Comparison of ENCODE assay signal across 2 cellular contexts in the genomic region with DNA sequence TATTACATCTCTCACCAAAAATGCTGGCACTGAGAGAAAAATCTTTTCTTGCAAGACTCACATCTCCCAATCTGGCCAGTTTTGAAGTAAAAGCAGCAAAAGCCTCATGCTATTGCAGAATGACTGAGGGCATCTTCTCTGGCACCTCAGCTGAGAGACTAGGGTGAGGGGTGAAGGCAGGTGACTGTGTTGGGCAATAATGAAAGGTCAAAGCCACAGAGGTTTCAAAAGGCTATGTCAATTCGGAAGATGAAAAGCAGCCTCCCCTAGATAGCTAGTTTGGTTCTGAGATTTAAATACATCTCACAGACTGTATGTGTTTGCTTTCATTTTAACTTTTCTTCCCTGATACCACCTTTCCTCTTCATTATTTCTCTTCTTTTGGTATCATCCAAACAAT.
TF ChIP-seq lines count a peak whose summit lies in the region.

No MANE protein-coding gene starts in this region.

TF ChIP-seq in liver, 16 proteins besides CTCF, POLR2A, EP300 and RAD21 (continued from another document):
- TF ChIP-seq, protein P1, sequence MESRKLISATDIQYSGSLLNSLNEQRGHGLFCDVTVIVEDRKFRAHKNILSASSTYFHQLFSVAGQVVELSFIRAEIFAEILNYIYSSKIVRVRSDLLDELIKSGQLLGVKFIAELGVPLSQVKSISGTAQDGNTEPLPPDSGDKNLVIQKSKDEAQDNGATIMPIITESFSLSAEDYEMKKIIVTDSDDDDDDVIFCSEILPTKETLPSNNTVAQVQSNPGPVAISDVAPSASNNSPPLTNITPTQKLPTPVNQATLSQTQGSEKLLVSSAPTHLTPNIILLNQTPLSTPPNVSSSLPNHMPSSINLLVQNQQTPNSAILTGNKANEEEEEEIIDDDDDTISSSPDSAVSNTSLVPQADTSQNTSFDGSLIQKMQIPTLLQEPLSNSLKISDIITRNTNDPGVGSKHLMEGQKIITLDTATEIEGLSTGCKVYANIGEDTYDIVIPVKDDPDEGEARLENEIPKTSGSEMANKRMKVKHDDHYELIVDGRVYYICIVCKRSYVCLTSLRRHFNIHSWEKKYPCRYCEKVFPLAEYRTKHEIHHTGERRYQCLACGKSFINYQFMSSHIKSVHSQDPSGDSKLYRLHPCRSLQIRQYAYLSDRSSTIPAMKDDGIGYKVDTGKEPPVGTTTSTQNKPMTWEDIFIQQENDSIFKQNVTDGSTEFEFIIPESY (IDR thresholded peaks at IDR 0.05) = peak; percentile 12
- TF ChIP-seq NR2F2 (IDR thresholded peaks at IDR 0.05) (peak; percentile 75), RXRA (IDR thresholded peaks at IDR 0.05) (peak; percentile 89 to 92), JUND (IDR thresholded peaks at IDR 0.05) (peak in 1 of 2 donors; percentile 13), SP1 (IDR thresholded peaks at IDR 0.05) (peak; percentile 7)

TF ChIP-seq in HepG2, 621 proteins besides CTCF, POLR2A, EP300 and RAD21 (continued from another document):
- TF ChIP-seq, protein P2, sequence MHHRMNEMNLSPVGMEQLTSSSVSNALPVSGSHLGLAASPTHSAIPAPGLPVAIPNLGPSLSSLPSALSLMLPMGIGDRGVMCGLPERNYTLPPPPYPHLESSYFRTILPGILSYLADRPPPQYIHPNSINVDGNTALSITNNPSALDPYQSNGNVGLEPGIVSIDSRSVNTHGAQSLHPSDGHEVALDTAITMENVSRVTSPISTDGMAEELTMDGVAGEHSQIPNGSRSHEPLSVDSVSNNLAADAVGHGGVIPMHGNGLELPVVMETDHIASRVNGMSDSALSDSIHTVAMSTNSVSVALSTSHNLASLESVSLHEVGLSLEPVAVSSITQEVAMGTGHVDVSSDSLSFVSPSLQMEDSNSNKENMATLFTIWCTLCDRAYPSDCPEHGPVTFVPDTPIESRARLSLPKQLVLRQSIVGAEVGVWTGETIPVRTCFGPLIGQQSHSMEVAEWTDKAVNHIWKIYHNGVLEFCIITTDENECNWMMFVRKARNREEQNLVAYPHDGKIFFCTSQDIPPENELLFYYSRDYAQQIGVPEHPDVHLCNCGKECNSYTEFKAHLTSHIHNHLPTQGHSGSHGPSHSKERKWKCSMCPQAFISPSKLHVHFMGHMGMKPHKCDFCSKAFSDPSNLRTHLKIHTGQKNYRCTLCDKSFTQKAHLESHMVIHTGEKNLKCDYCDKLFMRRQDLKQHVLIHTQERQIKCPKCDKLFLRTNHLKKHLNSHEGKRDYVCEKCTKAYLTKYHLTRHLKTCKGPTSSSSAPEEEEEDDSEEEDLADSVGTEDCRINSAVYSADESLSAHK (CRISPR knock-in tag; IDR thresholded peaks at IDR 0.05; ENCODE audit: borderline replicate concordance) = no peak
- TF ChIP-seq ZNF10 (CRISPR knock-in tag; IDR thresholded peaks at IDR 0.05; ENCODE audit: borderline replicate concordance, low read depth) (no peak), FOXP1 (IDR thresholded peaks at IDR 0.05) (no peak), FOXP1 (CRISPR knock-in tag; IDR thresholded peaks at IDR 0.05) (no peak), U2AF1 (optimal IDR thresholded peaks at IDR 0.05; ENCODE audit: low read depth, low read length) (no peak), ZBTB7B (CRISPR knock-in tag; IDR thresholded peaks at IDR 0.05) (no peak), HDAC6 (IDR thresholded peaks at IDR 0.05; ENCODE audit: low read depth, low read length) (no peak), TEAD3 (CRISPR knock-in tag; optimal IDR thresholded peaks at IDR 0.05; ENCODE audit: borderline replicate concordance) (no peak)
- TF ChIP-seq, protein P3, sequence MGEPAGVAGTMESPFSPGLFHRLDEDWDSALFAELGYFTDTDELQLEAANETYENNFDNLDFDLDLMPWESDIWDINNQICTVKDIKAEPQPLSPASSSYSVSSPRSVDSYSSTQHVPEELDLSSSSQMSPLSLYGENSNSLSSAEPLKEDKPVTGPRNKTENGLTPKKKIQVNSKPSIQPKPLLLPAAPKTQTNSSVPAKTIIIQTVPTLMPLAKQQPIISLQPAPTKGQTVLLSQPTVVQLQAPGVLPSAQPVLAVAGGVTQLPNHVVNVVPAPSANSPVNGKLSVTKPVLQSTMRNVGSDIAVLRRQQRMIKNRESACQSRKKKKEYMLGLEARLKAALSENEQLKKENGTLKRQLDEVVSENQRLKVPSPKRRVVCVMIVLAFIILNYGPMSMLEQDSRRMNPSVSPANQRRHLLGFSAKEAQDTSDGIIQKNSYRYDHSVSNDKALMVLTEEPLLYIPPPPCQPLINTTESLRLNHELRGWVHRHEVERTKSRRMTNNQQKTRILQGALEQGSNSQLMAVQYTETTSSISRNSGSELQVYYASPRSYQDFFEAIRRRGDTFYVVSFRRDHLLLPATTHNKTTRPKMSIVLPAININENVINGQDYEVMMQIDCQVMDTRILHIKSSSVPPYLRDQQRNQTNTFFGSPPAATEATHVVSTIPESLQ (CRISPR knock-in tag; conservative IDR thresholded peaks at IDR 0.05) = no peak
- TF ChIP-seq, protein P4, sequence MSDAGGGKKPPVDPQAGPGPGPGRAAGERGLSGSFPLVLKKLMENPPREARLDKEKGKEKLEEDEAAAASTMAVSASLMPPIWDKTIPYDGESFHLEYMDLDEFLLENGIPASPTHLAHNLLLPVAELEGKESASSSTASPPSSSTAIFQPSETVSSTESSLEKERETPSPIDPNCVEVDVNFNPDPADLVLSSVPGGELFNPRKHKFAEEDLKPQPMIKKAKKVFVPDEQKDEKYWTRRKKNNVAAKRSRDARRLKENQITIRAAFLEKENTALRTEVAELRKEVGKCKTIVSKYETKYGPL (CRISPR knock-in tag; IDR thresholded peaks at IDR 0.05) = no peak
